In genomic region chr17:30176845-30177244, GRCh38 we compare ENCODE assay signal across 35 cellular contexts. TPM values are rescaled to one million over a fixed set of nuclear protein-coding genes. Genes with fewer than 3 reads are reported as not detected.
"Had no signal": no experiment of that assay in that cellular context is flagged by ENCODE, and none has a peak within 500 bp of the region (broad histone marks: within the 10 kb centered on the region; RNA-seq: fewer than 3 reads in every experiment).

No MANE protein-coding gene starts in this region.

- H3K27ac ChIP-seq: adrenal gland, body of pancreas, brain microvascular endothelial cell, breast epithelium, VCaP had no signal

- H3K4me1 ChIP-seq: body of pancreas, breast epithelium had no signal

- H3K4me3 Mint-ChIP-seq: activated B cell treated with CpG ODN at 0.5 μM for 24 hours; activated CD4-positive, alpha-beta memory T cell treated with anti-CD3 and anti-CD28 coated beads for 36 hours; activated CD4-positive, alpha-beta T cell treated with anti-CD3 and anti-CD28 coated beads, Interleukin-2, amount 10 ng/mL, durations not matched to agents 24 days and 14 days; activated CD8-positive, alpha-beta T cell treated with anti-CD3 and anti-CD28 coated beads for 36 hours; activated naive CD4-positive, alpha-beta T cell treated with anti-CD3 and anti-CD28 coated beads for 36 hours; activated naive CD8-positive, alpha-beta T cell treated with anti-CD3 and anti-CD28 coated beads for 36 hours; activated T-cell treated with anti-CD3 and anti-CD28 coated beads, Interleukin-2, amount 50 U/mL, for 4 hours; activated T-cell treated with anti-CD3 and anti-CD28 coated beads, Interleukin-2, amount 50 U/mL, for 72 hours; activated T-helper 1 cell treated with anti-CD3 and anti-CD28 coated beads, Interleukin-12 subunit alpha, Interleukin-12 subunit beta, Interleukin-2, Interleukin-4 antibody, amounts not matched to agents 30 ng/mL and 10 ng/mL and 1 ng/mL, durations not matched to agents 14 hours and 24 hours and 36 hours; activated T-helper 17 cell treated with anti-CD3 and anti-CD28 coated beads, Interleukin-2, amount 50 U/mL, for 72 hours; T-cell; T-helper 2 cell treated with Interferon-gamma antibody and Interleukin-4, amounts not matched to agents 5 μg/mL and 100 μg/mL, for 36 hours had no signal

- H3K27me3 ChIP-seq: adrenal gland, body of pancreas, brain microvascular endothelial cell, breast epithelium had no signal

- H3K9me3 ChIP-seq: adrenal gland, body of pancreas, breast epithelium had no signal

- H3K27ac Mint-ChIP-seq: activated B cell treated with CpG ODN at 0.5 μM for 24 hours; activated CD4-positive, alpha-beta memory T cell treated with anti-CD3 and anti-CD28 coated beads for 36 hours; activated CD4-positive, alpha-beta T cell treated with anti-CD3 and anti-CD28 coated beads, Interleukin-2, amount 10 ng/mL, durations not matched to agents 24 days and 14 days; activated naive CD4-positive, alpha-beta T cell treated with anti-CD3 and anti-CD28 coated beads for 36 hours; activated naive CD4-positive, alpha-beta T cell treated with anti-CD3 and anti-CD28 coated beads, Interleukin-2, amount 50 U/mL, for 72 hours; activated naive CD8-positive, alpha-beta T cell treated with anti-CD3 and anti-CD28 coated beads for 36 hours; activated T-cell treated with anti-CD3 and anti-CD28 coated beads, Interleukin-2, amount 50 U/mL, for 72 hours; activated T-helper 1 cell treated with anti-CD3 and anti-CD28 coated beads, Interleukin-12 subunit alpha, Interleukin-12 subunit beta, Interleukin-2, Interleukin-4 antibody, amounts not matched to agents 30 ng/mL and 10 ng/mL and 1 ng/mL, durations not matched to agents 14 hours and 24 hours and 36 hours; activated T-helper 17 cell treated with anti-CD3 and anti-CD28 coated beads, Interleukin-2, amount 50 U/mL, for 72 hours; T-cell; T-helper 2 cell treated with Interferon-gamma antibody and Interleukin-4, amounts not matched to agents 5 μg/mL and 100 μg/mL, for 36 hours had no signal

- H3K4me1 Mint-ChIP-seq: activated B cell treated with CpG ODN at 0.5 μM for 24 hours had no signal

- H3K27me3 Mint-ChIP-seq: activated B cell treated with CpG ODN at 0.5 μM for 24 hours; activated CD4-positive, alpha-beta memory T cell treated with anti-CD3 and anti-CD28 coated beads for 36 hours; activated CD4-positive, alpha-beta T cell treated with anti-CD3 and anti-CD28 coated beads, Interleukin-2, amount 10 ng/mL, durations not matched to agents 24 days and 14 days; activated CD8-positive, alpha-beta T cell treated with anti-CD3 and anti-CD28 coated beads for 36 hours; activated naive CD8-positive, alpha-beta T cell treated with anti-CD3 and anti-CD28 coated beads for 36 hours; activated T-helper 17 cell treated with anti-CD3 and anti-CD28 coated beads, Interleukin-2, amount 50 U/mL, for 72 hours; T-cell had no signal

- H3K36me3 ChIP-seq: breast epithelium had no signal

- H3K4me3 ChIP-seq: adrenal gland, body of pancreas, breast epithelium had no signal

- DNase-seq: activated B cell treated with CpG ODN at 0.5 μM for 24 hours; activated CD4-positive, alpha-beta memory T cell treated with anti-CD3 and anti-CD28 coated beads for 36 hours; activated CD4-positive, alpha-beta T cell treated with anti-CD3 and anti-CD28 coated beads for 4 hours; activated CD4-positive, alpha-beta T cell treated with anti-CD3 and anti-CD28 coated beads, Interleukin-2, amount 10 ng/mL, durations not matched to agents 24 days and 14 days; activated CD4-positive, alpha-beta T cell treated with anti-CD3 and anti-CD28 coated beads, Interleukin-2, amount 50 U/mL, for 1 hour; activated CD4-positive, alpha-beta T cell treated with anti-CD3 and anti-CD28 coated beads, Interleukin-2, amount 50 U/mL, for 4 hours; activated CD4-positive, CD25-positive, alpha-beta regulatory T cell treated with anti-CD3 and anti-CD28 coated beads, Interleukin-2, amount 50 U/mL, for 72 hours; activated CD8-positive, alpha-beta memory T cell treated with anti-CD3 and anti-CD28 coated beads, Interleukin-2, amount 50 U/mL, for 4 hours; activated CD8-positive, alpha-beta T cell treated with anti-CD3 and anti-CD28 coated beads for 36 hours; activated effector memory CD4-positive, alpha-beta T cell treated with anti-CD3 and anti-CD28 coated beads, Interleukin-2, amount 50 U/mL, for 16 hours; activated gamma-delta T cell treated with Interleukin-2 at 50 U/mL for 16 hours; activated naive CD4-positive, alpha-beta T cell; activated naive CD4-positive, alpha-beta T cell treated with anti-CD3 and anti-CD28 coated beads for 36 hours; activated naive CD4-positive, alpha-beta T cell treated with anti-CD3 and anti-CD28 coated beads, Interleukin-2, amount 50 U/mL, for 16 hours; activated naive CD8-positive, alpha-beta T cell treated with anti-CD3 and anti-CD28 coated beads for 36 hours; activated T-cell treated with anti-CD3 and anti-CD28 coated beads for 4 hours; activated T-cell treated with anti-CD3 and anti-CD28 coated beads, Interleukin-2, amount 50 U/mL, for 1 hour; activated T-cell treated with anti-CD3 and anti-CD28 coated beads, Interleukin-2, amount 50 U/mL, for 4 hours; activated T-cell treated with anti-CD3 and anti-CD28 coated beads, Interleukin-2, amount 50 U/mL, for 72 hours; adrenal gland; aorta; body of pancreas; brain microvascular endothelial cell; central memory CD4-positive, alpha-beta T cell; T-cell; T-helper 2 cell; T-helper 9 cell had no signal

- ATAC-seq: activated CD8-positive, alpha-beta T cell treated with anti-CD3 and anti-CD28 coated beads for 36 hours; activated naive CD4-positive, alpha-beta T cell treated with anti-CD3 and anti-CD28 coated beads, Interleukin-2, amount 50 U/mL, for 72 hours; activated T-cell treated with anti-CD3 and anti-CD28 coated beads, Interleukin-2, amount 50 U/mL, for 4 hours; activated T-cell treated with anti-CD3 and anti-CD28 coated beads, Interleukin-2, amount 50 U/mL, for 72 hours; activated T-helper 17 cell treated with anti-CD3 and anti-CD28 coated beads, Interleukin-2, amount 50 U/mL, for 72 hours; body of pancreas; T-cell had no signal

RNA-seq across cellular contexts. Expression of gene SLC6A4, which starts 58.7 kb away (rescaled TPM):
- total RNA-seq: activated B cell treated with CpG ODN at 0.5 μM for 24 hours; activated CD4-positive, alpha-beta memory T cell treated with anti-CD3 and anti-CD28 coated beads for 36 hours; activated CD4-positive, alpha-beta T cell treated with anti-CD3 and anti-CD28 coated beads, Interleukin-2, amount 10 ng/mL, durations not matched to agents 24 days and 14 days; activated CD8-positive, alpha-beta T cell treated with anti-CD3 and anti-CD28 coated beads for 36 hours; activated naive CD4-positive, alpha-beta T cell treated with anti-CD3 and anti-CD28 coated beads for 36 hours; activated naive CD4-positive, alpha-beta T cell treated with anti-CD3 and anti-CD28 coated beads, Interleukin-2, amount 50 U/mL, for 72 hours; activated naive CD8-positive, alpha-beta T cell treated with anti-CD3 and anti-CD28 coated beads for 36 hours; activated T-cell treated with anti-CD3 and anti-CD28 coated beads, Interleukin-2, amount 50 U/mL, for 4 hours; activated T-helper 1 cell treated with anti-CD3 and anti-CD28 coated beads, Interleukin-12 subunit alpha, Interleukin-12 subunit beta, Interleukin-2, Interleukin-4 antibody, amounts not matched to agents 30 ng/mL and 10 ng/mL and 1 ng/mL, durations not matched to agents 14 hours and 24 hours and 36 hours; activated T-helper 17 cell treated with anti-CD3 and anti-CD28 coated beads, Interleukin-2, amount 50 U/mL, for 72 hours; astrocyte; T-helper 1 cell treated with Interleukin-12 subunit alpha and Interleukin-12 subunit beta and Interleukin-4 antibody, amounts not matched to agents 30 ng/mL and 1 ng/mL, for 36 hours had no signal
